In genomic region chr5:96789794-96790193, GRCh38 we compare ENCODE assay signal across 30 cellular contexts. TPM values are rescaled to one million over a fixed set of nuclear protein-coding genes. Genes with fewer than 3 reads are reported as not detected.
DNase-seq lines count a peak whose midpoint lies in the region; ATAC-seq and TF ChIP-seq lines count a peak whose summit lies in the region.
"Had no signal": no experiment of that assay in that cellular context is flagged by ENCODE, and none has a peak within 500 bp of the region (broad histone marks: within the 10 kb centered on the region; RNA-seq: fewer than 3 reads in every experiment).

No MANE protein-coding gene starts in this region.

- H4K20me1 ChIP-seq in SK-N-SH (ENCODE audit: insufficient read depth): no peaks in the 10 kb centered on the region

- TF ChIP-seq CTCF in SK-N-SH (IDR thresholded peaks at IDR 0.05) (no peak), A673 (conservative IDR thresholded peaks at IDR 0.05; ENCODE audit: low read depth, low read length) (no peak)

- TF ChIP-seq EP300 in SK-N-SH (IDR thresholded peaks at IDR 0.05; ENCODE audit: borderline replicate concordance in 1 of 2, low read depth in 1 of 2, low read length in 1 of 2): no peak

- peak overlapping the region; percentile 55 for H3K27ac Mint-ChIP-seq in activated T-helper 17 cell treated with anti-CD3 and anti-CD28 coated beads, Interleukin-2, amount 50 U/mL, for 72 hours
- H3K27ac Mint-ChIP-seq: activated CD8-positive, alpha-beta T cell treated with anti-CD3 and anti-CD28 coated beads, Interleukin-2, amount 10 ng/mL, durations not matched to agents 7 days and 5 days; GM23338 had no signal

- peaks cover 10% of the 10 kb centered on the region for H3K4me1 Mint-ChIP-seq in activated T-helper 17 cell treated with anti-CD3 and anti-CD28 coated beads, Interleukin-2, amount 50 U/mL, for 72 hours

- peaks cover 97% of the 10 kb centered on the region for H3K36me3 Mint-ChIP-seq in activated T-helper 17 cell treated with anti-CD3 and anti-CD28 coated beads, Interleukin-2, amount 50 U/mL, for 72 hours (ENCODE audit: low read depth)

- POLR2A ChIA-PET in SK-N-SH (lab: Yijun Ruan, JAX) (interaction anchor here (1.0 kb wide), 1 partner anchor 18 kb away, joined by 3 read pairs; the partner anchor contains the start of gene ERAP1), A673 (lab: Charles Lee; ENCODE audit: low non-redundant PET) (no interaction called here)

- no peak overlapping the region for H2AFZ ChIP-seq in SK-N-SH (ENCODE audit: low read depth)
- H2AFZ ChIP-seq: GM23338 had no signal

- H3K4me1 ChIP-seq in SK-N-SH (ENCODE audit: control insufficient read depth in 1 of 2, insufficient read depth in 2 of 2, low read depth in 1 of 2, low read length in 1 of 2) (no peaks in the 10 kb centered on the region; a peak in 2 of 4 replicates), A673 (ENCODE audit: insufficient read depth, low read length, poor library complexity, severe bottlenecking) (no peaks in the 10 kb centered on the region)
- H3K4me1 ChIP-seq: psoas muscle, suprapubic skin had no signal

- no peak overlapping the region for H3K4me2 ChIP-seq in SK-N-SH
- H3K4me2 ChIP-seq: GM23338 had no signal

- no peak overlapping the region for H3K9ac ChIP-seq in SK-N-SH

- no peaks in the 10 kb centered on the region for H3K9me2 ChIP-seq in SK-N-SH

- H3K36me3 ChIP-seq in SK-N-SH (replicated peaks in 1 of 2; ENCODE audit: control insufficient read depth in 1 of 2, insufficient read depth in 2 of 2, low read length in 1 of 2): peaks cover 24 to 30% of the 10 kb centered on the region in 2 experiments
- peaks cover 11% of the 10 kb centered on the region for H3K36me3 ChIP-seq in A673 (ENCODE audit: insufficient read depth, low read length, poor library complexity, severe bottlenecking)

- H3K9me3 ChIP-seq in SK-N-SH (no peaks in the 10 kb centered on the region), A673 (ENCODE audit: low read depth, low read length, poor library complexity, severe bottlenecking) (no peaks in the 10 kb centered on the region)
- H3K9me3 ChIP-seq: psoas muscle, sigmoid colon, suprapubic skin had no signal

- BruUV-seq in A673 (replicated peaks; lab: Mats Ljungman, UMichigan): no TSS peak

- no peaks in the 10 kb centered on the region for H3K27me3 Mint-ChIP-seq in activated T-helper 17 cell treated with anti-CD3 and anti-CD28 coated beads, Interleukin-2, amount 50 U/mL, for 72 hours

- ATAC-seq in SK-N-SH treated with all-trans-retinoic acid at 6 μM for 48 hours (peak; percentile 8), left colon (peak; percentile 31)
- no peak for ATAC-seq in activated T-helper 17 cell treated with anti-CD3 and anti-CD28 coated beads, Interleukin-2, amount 50 U/mL, for 72 hours (replicated peaks)
- ATAC-seq: activated CD8-positive, alpha-beta T cell treated with anti-CD3 and anti-CD28 coated beads, Interleukin-2, amount 10 ng/mL, durations not matched to agents 7 days and 5 days; GM23338; HepG2; left lobe of liver; Panc1; psoas muscle had no signal

- H3F3A ChIP-seq in SK-N-SH (replicated peaks; ENCODE audit: insufficient read depth): peaks cover 16% of the 10 kb centered on the region

- no peaks in the 10 kb centered on the region for H3K27me3 ChIP-seq in SK-N-SH (ENCODE audit: insufficient read depth)
- no peaks in the 10 kb centered on the region for H3K27me3 ChIP-seq in A673 (replicated peaks; ENCODE audit: insufficient read depth, low read depth, low read length, poor library complexity)
- H3K27me3 ChIP-seq: dorsolateral prefrontal cortex, sigmoid colon, suprapubic skin had no signal

- no peak overlapping the region for H3K4me3 Mint-ChIP-seq in activated T-helper 17 cell treated with anti-CD3 and anti-CD28 coated beads, Interleukin-2, amount 50 U/mL, for 72 hours
- H3K4me3 Mint-ChIP-seq: activated CD8-positive, alpha-beta T cell treated with anti-CD3 and anti-CD28 coated beads, Interleukin-2, amount 10 ng/mL, durations not matched to agents 7 days and 5 days; GM23338 had no signal

- TF ChIP-seq RAD21 in SK-N-SH (IDR thresholded peaks at IDR 0.05; ENCODE audit: low read length): no peak

- no peak for DNase-seq in SK-N-SH
- DNase-seq in A673 (ENCODE audit: low spot score): no peak
- no peak for DNase-seq in left colon
- DNase-seq in stimulated activated CD4-positive, alpha-beta T cell treated with anti-CD3 and anti-CD28 coated beads, Interleukin-4, amount 100 ng/mL, for 24 hours: no peak
- DNase-seq in hypothalamus (lab: John Stamatoyannopoulos, UW): no peak
- DNase-seq in NCI-H146 treated with DMSO at 0.1 percent for 48 hours (lab: John Stamatoyannopoulos, UW; ENCODE audit: unreplicated experiment): no peak
- DNase-seq: 8988T; activated CD4-positive, CD25-positive, alpha-beta regulatory T cell; activated CD8-positive, alpha-beta T cell treated with anti-CD3 and anti-CD28 coated beads, Interleukin-2, amount 10 ng/mL, durations not matched to agents 7 days and 5 days; cerebellar nuclear complex; DMS53; dorsolateral prefrontal cortex; hippocampal formation; mesenchymal stem cell; NCI-H1048; NCI-H187; NCI-H526; nucleus accumbens; psoas muscle; SHP77; sigmoid colon; stimulated activated CD4-positive, alpha-beta T cell treated with anti-CD3 and anti-CD28 coated beads, Interleukin-4, amount 100 ng/mL, for 4 hours; stimulated activated naive CD4-positive, alpha-beta T cell had no signal

- no peaks in the 10 kb centered on the region for H3K9me3 Mint-ChIP-seq in activated T-helper 17 cell treated with anti-CD3 and anti-CD28 coated beads, Interleukin-2, amount 50 U/mL, for 72 hours
- H3K9me3 Mint-ChIP-seq: GM23338 had no signal

- H3K27ac ChIP-seq in SK-N-SH (ENCODE audit: low read depth in 2 of 2, low read length in 1 of 2) (no peak overlapping the region; a peak in 2 of 4 replicates), A673 (ENCODE audit: low read depth, low read length, poor library complexity, severe bottlenecking) (peak overlapping the region; percentile 15)
- H3K27ac ChIP-seq: psoas muscle, suprapubic skin had no signal

- intact Hi-C loops in A673 (cut with micrococcal nuclease; ENCODE audit: unreplicated experiment): no loop called here
- intact Hi-C loops in left colon (cut with DNase I, micrococcal nuclease): no loop called here

- H3K4me3 ChIP-seq in SK-N-SH (ENCODE audit: low read depth in 2 of 2, low read length in 1 of 2): no peak overlapping the region
- no peak overlapping the region for H3K4me3 ChIP-seq in A673 (ENCODE audit: low read depth, low read length, poor library complexity, severe bottlenecking)
- H3K4me3 ChIP-seq: dorsolateral prefrontal cortex, GM23338, psoas muscle, sigmoid colon, suprapubic skin had no signal

- CTCF ChIA-PET in SK-N-SH (lab: Yijun Ruan, JAX) (interaction anchor here (0.9 to 1.9 kb wide), 6 partner anchors 11 to 1321 kb away, joined by 3 to 6 read pairs (median 4); no protein-coding TSS in a partner anchor), A673 (lab: Charles Lee) (no interaction called here)

- H3K79me2 ChIP-seq in SK-N-SH (ENCODE audit: insufficient read depth): no peaks in the 10 kb centered on the region

TF ChIP-seq in SK-N-SH treated with all-trans-retinoic acid at 6 μM for 48 hours, 23 proteins besides CTCF, POLR2A, EP300 and RAD21:
- TF ChIP-seq CSRNP3 (CRISPR knock-in tag; IDR thresholded peaks at IDR 0.05): no peak
- 0 out of 2 replicates have a peak, but pooled peaks have one; percentile 5 for TF ChIP-seq ISL1 (CRISPR knock-in tag; IDR thresholded peaks at IDR 0.05)

TF ChIP-seq in SK-N-SH, 30 proteins besides CTCF, POLR2A, EP300 and RAD21 (continues in another document):
- TF ChIP-seq RFX5 (IDR thresholded peaks at IDR 0.05; ENCODE audit: low read length) (no peak), FOXJ3 (CRISPR knock-in tag; IDR thresholded peaks at IDR 0.05) (no peak), EZH2phosphoT487 (IDR thresholded peaks at IDR 0.05; ENCODE audit: borderline replicate concordance, low read depth) (no peak), CHD2 (IDR thresholded peaks at IDR 0.05; ENCODE audit: low read length, partially characterized antibody) (no peak), USF2 (IDR thresholded peaks at IDR 0.05; ENCODE audit: borderline replicate concordance, low read depth, low read length) (no peak), MXI1 (IDR thresholded peaks at IDR 0.05; ENCODE audit: low read depth, low read length) (no peak)
- TF ChIP-seq, protein P1, sequence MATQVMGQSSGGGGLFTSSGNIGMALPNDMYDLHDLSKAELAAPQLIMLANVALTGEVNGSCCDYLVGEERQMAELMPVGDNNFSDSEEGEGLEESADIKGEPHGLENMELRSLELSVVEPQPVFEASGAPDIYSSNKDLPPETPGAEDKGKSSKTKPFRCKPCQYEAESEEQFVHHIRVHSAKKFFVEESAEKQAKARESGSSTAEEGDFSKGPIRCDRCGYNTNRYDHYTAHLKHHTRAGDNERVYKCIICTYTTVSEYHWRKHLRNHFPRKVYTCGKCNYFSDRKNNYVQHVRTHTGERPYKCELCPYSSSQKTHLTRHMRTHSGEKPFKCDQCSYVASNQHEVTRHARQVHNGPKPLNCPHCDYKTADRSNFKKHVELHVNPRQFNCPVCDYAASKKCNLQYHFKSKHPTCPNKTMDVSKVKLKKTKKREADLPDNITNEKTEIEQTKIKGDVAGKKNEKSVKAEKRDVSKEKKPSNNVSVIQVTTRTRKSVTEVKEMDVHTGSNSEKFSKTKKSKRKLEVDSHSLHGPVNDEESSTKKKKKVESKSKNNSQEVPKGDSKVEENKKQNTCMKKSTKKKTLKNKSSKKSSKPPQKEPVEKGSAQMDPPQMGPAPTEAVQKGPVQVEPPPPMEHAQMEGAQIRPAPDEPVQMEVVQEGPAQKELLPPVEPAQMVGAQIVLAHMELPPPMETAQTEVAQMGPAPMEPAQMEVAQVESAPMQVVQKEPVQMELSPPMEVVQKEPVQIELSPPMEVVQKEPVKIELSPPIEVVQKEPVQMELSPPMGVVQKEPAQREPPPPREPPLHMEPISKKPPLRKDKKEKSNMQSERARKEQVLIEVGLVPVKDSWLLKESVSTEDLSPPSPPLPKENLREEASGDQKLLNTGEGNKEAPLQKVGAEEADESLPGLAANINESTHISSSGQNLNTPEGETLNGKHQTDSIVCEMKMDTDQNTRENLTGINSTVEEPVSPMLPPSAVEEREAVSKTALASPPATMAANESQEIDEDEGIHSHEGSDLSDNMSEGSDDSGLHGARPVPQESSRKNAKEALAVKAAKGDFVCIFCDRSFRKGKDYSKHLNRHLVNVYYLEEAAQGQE (IDR thresholded peaks at IDR 0.05; ENCODE audit: low read depth, low read length): no peak

RNA-seq across cellular contexts. Expression of gene ERAP1, which starts 18.0 kb away (rescaled TPM):
- 18.6 and 20.9 TPM in 2 replicates for polyA plus RNA-seq in SK-N-SH (2012; rRNA removed)
- 15.1 and 17.1 TPM in 2 replicates for polyA plus RNA-seq in SK-N-SH (2012; cell fraction: cytosol; rRNA removed)
- polyA plus RNA-seq in SK-N-SH (2012; cell fraction: nucleus; rRNA removed): 25.4 and 34.0 TPM in 2 replicates
- total RNA-seq in A673 (2021) (41.7 and 42.0 TPM in 2 replicates), left colon (100 to 1,000 TPM; 112 to 120 TPM)
- 100 to 1,000 TPM in 1 of 2 donors, 10 to 100 TPM in 1; 65.5 to 104 TPM for total RNA-seq in activated T-helper 17 cell treated with anti-CD3 and anti-CD28 coated beads, Interleukin-2, amount 50 U/mL, for 72 hours
